Comparison of ENCODE assay signal across 1 cellular context in genomic region chr10:61942997-61943457, GRCh38.
TF ChIP-seq lines count a peak whose summit lies in the region.

No MANE protein-coding gene starts in this region.

TF ChIP-seq in HEK293, 187 proteins besides CTCF, POLR2A, EP300 and RAD21 (continued from another document):
- peak; percentile 51; the same call in 1 of the 2 replicates for TF ChIP-seq PRDM4 (tag by site-specific recombination; IDR thresholded peaks at IDR 0.05)
- no peak for TF ChIP-seq ZNF148 (tag by site-specific recombination; IDR thresholded peaks at IDR 0.05; ENCODE audit: borderline replicate concordance)
- TF ChIP-seq ZNF521 (tag by site-specific recombination; IDR thresholded peaks at IDR 0.05), result no peak
- peak; percentile 73 for TF ChIP-seq PRDM6 (tag by site-specific recombination; IDR thresholded peaks at IDR 0.05)
- TF ChIP-seq GLIS1 (tag by site-specific recombination; IDR thresholded peaks at IDR 0.05), result no peak
- TF ChIP-seq ZNF558 (tag by site-specific recombination; IDR thresholded peaks at IDR 0.05), result no peak
- no peak for TF ChIP-seq ZNF311 (tag by site-specific recombination; IDR thresholded peaks at IDR 0.05; ENCODE audit: borderline replicate concordance)
- no peak for TF ChIP-seq ZNF639 (tag by site-specific recombination; IDR thresholded peaks at IDR 0.05)
- no peak for TF ChIP-seq KLF7 (tag by site-specific recombination; IDR thresholded peaks at IDR 0.05; ENCODE audit: borderline replicate concordance)
- TF ChIP-seq ZNF677 (tag by site-specific recombination; IDR thresholded peaks at IDR 0.05), result no peak
- no peak for TF ChIP-seq ZBTB49 (tag by site-specific recombination; IDR thresholded peaks at IDR 0.05; ENCODE audit: low read depth)
- no peak for TF ChIP-seq ZNF501 (tag by site-specific recombination; IDR thresholded peaks at IDR 0.05)
- peak; percentile 43; the same call in 1 of the 2 replicates for TF ChIP-seq ZXDB (tag by site-specific recombination; IDR thresholded peaks at IDR 0.05)
- TF ChIP-seq ZNF155 (tag by site-specific recombination; IDR thresholded peaks at IDR 0.05), result no peak
- no peak for TF ChIP-seq ZNF529 (tag by site-specific recombination; IDR thresholded peaks at IDR 0.05; ENCODE audit: insufficient replicate concordance)
- no peak for TF ChIP-seq ZNF324 (tag by site-specific recombination; IDR thresholded peaks at IDR 0.05)
- no peak for TF ChIP-seq ZNF146 (tag by site-specific recombination; IDR thresholded peaks at IDR 0.05)
- TF ChIP-seq YY2 (tag by site-specific recombination; IDR thresholded peaks at IDR 0.05), result no peak
- TF ChIP-seq ZNF121 (tag by site-specific recombination; IDR thresholded peaks at IDR 0.05), result no peak
- no peak for TF ChIP-seq ZBTB6 (tag by site-specific recombination; IDR thresholded peaks at IDR 0.05)
- TF ChIP-seq PRDM2 (tag by site-specific recombination; IDR thresholded peaks at IDR 0.05; ENCODE audit: borderline replicate concordance), result no peak
- no peak for TF ChIP-seq ZNF132 (tag by site-specific recombination; IDR thresholded peaks at IDR 0.05; ENCODE audit: borderline replicate concordance)
- TF ChIP-seq ZNF416 (tag by site-specific recombination; IDR thresholded peaks at IDR 0.05), result no peak
